Comparison of ENCODE assay signal across 1 cellular context in genomic region chr22:20405931-20406685, GRCh38.
TF ChIP-seq lines count a peak whose summit lies in the region.

No MANE protein-coding gene starts in this region.

TF ChIP-seq in K562, 482 proteins besides CTCF, POLR2A, EP300 and RAD21 (continued from another document):
- no peak for TF ChIP-seq ETV6 (IDR thresholded peaks at IDR 0.05; ENCODE audit: borderline replicate concordance in 1 of 2, low read depth in 2 of 2, low read length in 1 of 2)
- no peak for TF ChIP-seq ETV6 (CRISPR knock-in tag; IDR thresholded peaks at IDR 0.05; ENCODE audit: borderline replicate concordance)
- no peak for TF ChIP-seq CCAR2 (IDR thresholded peaks at IDR 0.05; ENCODE audit: low read depth, low read length)
- 0 out of 2 replicates have a peak, but pooled peaks have one; percentile 27 for TF ChIP-seq HMGXB4 (CRISPR knock-in tag; IDR thresholded peaks at IDR 0.05)
- 0 out of 2 replicates have a peak, but pooled peaks have one; percentile 7 for TF ChIP-seq HDAC6 (IDR thresholded peaks at IDR 0.05; ENCODE audit: low read depth, low read length)
- TF ChIP-seq MNT (conservative IDR thresholded peaks at IDR 0.05) = no peak
- TF ChIP-seq POLR2B (IDR thresholded peaks at IDR 0.05; ENCODE audit: low read depth, partially characterized antibody) = no peak
- no peak for TF ChIP-seq HNRNPH1 (optimal IDR thresholded peaks at IDR 0.05; ENCODE audit: low read depth, low read length)
- 0 out of 2 replicates have a peak, but pooled peaks have one; percentile 6 for TF ChIP-seq USF2 (CRISPR knock-in tag; IDR thresholded peaks at IDR 0.05)
- TF ChIP-seq BCOR (IDR thresholded peaks at IDR 0.05) = no peak
- no peak for TF ChIP-seq RNF2 (IDR thresholded peaks at IDR 0.05)
- TF ChIP-seq ZBTB5 (IDR thresholded peaks at IDR 0.05) = no peak
- TF ChIP-seq POLR2G (IDR thresholded peaks at IDR 0.05; ENCODE audit: low read depth, low read length) = peak; percentile 54
- 0 out of 2 replicates have a peak, but pooled peaks have one; percentile 18 for TF ChIP-seq MTA3 (IDR thresholded peaks at IDR 0.05; ENCODE audit: borderline replicate concordance)
- TF ChIP-seq E2F4 (CRISPR knock-in tag; IDR thresholded peaks at IDR 0.05; ENCODE audit: low read depth) = no peak
- TF ChIP-seq SETDB1 (IDR thresholded peaks at IDR 0.05; ENCODE audit: low read length) = peak; percentile 48
